1 cellular context compared by ENCODE assay signal in the genomic region with DNA sequence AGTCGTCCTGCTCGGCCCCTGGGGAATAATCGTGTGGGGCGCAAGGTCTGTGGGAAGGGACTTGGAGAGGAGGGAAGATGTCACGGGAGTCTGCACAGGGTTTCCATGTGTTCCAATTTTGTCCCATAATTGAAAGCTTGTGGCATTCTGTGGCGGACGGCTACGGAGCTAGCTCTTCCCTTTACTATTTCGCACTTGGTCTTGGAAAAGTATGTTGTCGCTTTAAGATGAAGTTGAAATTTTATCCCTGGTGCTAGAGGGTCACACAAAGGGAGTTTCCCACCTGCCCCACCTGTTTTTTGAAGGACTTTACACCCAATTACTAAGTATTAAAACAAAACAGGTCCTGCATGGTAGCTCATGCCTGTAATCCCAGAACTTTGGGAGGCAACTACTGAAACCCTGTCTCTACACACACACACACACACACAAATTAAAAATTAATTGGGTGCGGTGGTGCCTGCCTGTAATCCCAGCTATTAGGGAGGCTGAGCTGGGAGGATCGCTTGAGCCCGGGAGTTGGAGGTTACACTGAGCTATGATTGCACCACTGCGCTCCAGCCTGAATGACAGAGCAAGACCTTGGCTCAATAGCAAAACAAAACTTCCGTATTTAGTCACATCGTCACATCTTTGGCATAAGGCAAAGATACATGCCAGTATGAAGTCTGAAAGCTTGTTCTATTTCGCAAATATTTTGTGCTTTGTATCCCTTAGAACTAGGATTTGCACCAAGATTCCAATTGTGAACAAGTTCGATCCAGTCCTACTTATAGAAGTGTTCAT.
TF ChIP-seq lines count a peak whose summit lies in the region.

No MANE protein-coding gene starts in this region.

TF ChIP-seq in HepG2, 621 proteins besides CTCF, POLR2A, EP300 and RAD21 (continued from another document and continues in another):
- TF ChIP-seq, protein P1, sequence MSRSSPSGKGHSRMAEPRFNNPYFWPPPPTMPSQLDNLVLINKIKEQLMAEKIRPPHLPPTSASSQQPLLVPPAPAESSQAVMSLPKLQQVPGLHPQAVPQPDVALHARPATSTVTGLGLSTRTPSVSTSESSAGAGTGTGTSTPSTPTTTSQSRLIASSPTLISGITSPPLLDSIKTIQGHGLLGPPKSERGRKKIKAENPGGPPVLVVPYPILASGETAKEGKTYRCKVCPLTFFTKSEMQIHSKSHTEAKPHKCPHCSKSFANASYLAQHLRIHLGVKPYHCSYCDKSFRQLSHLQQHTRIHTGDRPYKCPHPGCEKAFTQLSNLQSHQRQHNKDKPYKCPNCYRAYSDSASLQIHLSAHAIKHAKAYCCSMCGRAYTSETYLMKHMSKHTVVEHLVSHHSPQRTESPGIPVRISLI (CRISPR knock-in tag; IDR thresholded peaks at IDR 0.05; ENCODE audit: borderline replicate concordance): no peak
- TF ChIP-seq ZNF678 (CRISPR knock-in tag; IDR thresholded peaks at IDR 0.05) (no peak), ZNF510 (CRISPR knock-in tag; IDR thresholded peaks at IDR 0.05; ENCODE audit: low read depth) (no peak), CHD4 (IDR thresholded peaks at IDR 0.05; ENCODE audit: borderline replicate concordance, low read length) (0 out of 2 replicates have a peak, but pooled peaks have one; percentile 35), ZNF3 (CRISPR knock-in tag; IDR thresholded peaks at IDR 0.05) (peak; percentile 96), POGZ (CRISPR knock-in tag; IDR thresholded peaks at IDR 0.05) (0 out of 2 replicates have a peak, but pooled peaks have one; percentile 45), ZNF713 (CRISPR knock-in tag; IDR thresholded peaks at IDR 0.05) (no peak), ARID2 (CRISPR knock-in tag; IDR thresholded peaks at IDR 0.05; ENCODE audit: borderline replicate concordance) (no peak), SRSF1 (optimal IDR thresholded peaks at IDR 0.05; ENCODE audit: low read depth, low read length) (peak; percentile 6), ZNF430 (CRISPR knock-in tag; IDR thresholded peaks at IDR 0.05) (no peak), ZNF660 (CRISPR knock-in tag; IDR thresholded peaks at IDR 0.05; ENCODE audit: borderline replicate concordance, low read depth) (no peak), HNF4A (CRISPR knock-in tag; IDR thresholded peaks at IDR 0.05) (no peak), GATAD1 (CRISPR knock-in tag; IDR thresholded peaks at IDR 0.05) (no peak; the same call in 1 of the 2 replicates), ZNF496 (CRISPR knock-in tag; IDR thresholded peaks at IDR 0.05; ENCODE audit: insufficient replicate concordance) (no peak), CENPX (CRISPR knock-in tag; IDR thresholded peaks at IDR 0.05) (no peak), FOXA3 (CRISPR knock-in tag; IDR thresholded peaks at IDR 0.05) (peak; percentile 6; the same call in 1 of the 2 replicates), HDAC6 (IDR thresholded peaks at IDR 0.05; ENCODE audit: low read depth, low read length) (no peak), U2AF1 (optimal IDR thresholded peaks at IDR 0.05; ENCODE audit: low read depth, low read length) (peak; percentile 10), ZSCAN29 (CRISPR knock-in tag; conservative IDR thresholded peaks at IDR 0.05) (0 out of 2 replicates have a peak, but pooled peaks have one; percentile 49), NFKBIZ (CRISPR knock-in tag; IDR thresholded peaks at IDR 0.05) (no peak), TARDBP (CRISPR knock-in tag; IDR thresholded peaks at IDR 0.05) (peak; percentile 18; the same call in 1 of the 2 replicates), ZNF317 (CRISPR knock-in tag; IDR thresholded peaks at IDR 0.05) (peak; percentile 6; the same call in 1 of the 2 replicates), MEIS1 (CRISPR knock-in tag; IDR thresholded peaks at IDR 0.05; ENCODE audit: borderline replicate concordance) (0 out of 2 replicates have a peak, but pooled peaks have one; percentile 23), ZNF253 (CRISPR knock-in tag; IDR thresholded peaks at IDR 0.05; ENCODE audit: borderline replicate concordance) (no peak), NONO (IDR thresholded peaks at IDR 0.05) (no peak), NONO (CRISPR knock-in tag; conservative IDR thresholded peaks at IDR 0.05) (no peak), ZSCAN21 (CRISPR knock-in tag; IDR thresholded peaks at IDR 0.05; ENCODE audit: borderline replicate concordance) (no peak), ZNF605 (CRISPR knock-in tag; IDR thresholded peaks at IDR 0.05) (peak; percentile 53; the same call in 1 of the 2 replicates), ZMYM3 (CRISPR knock-in tag; IDR thresholded peaks at IDR 0.05) (peak; percentile 95), FOXO1 (CRISPR knock-in tag; IDR thresholded peaks at IDR 0.05) (no peak), ZNF75D (CRISPR knock-in tag; IDR thresholded peaks at IDR 0.05; ENCODE audit: borderline replicate concordance) (no peak), TGIF2 (CRISPR knock-in tag; IDR thresholded peaks at IDR 0.05) (peak; percentile 23; the same call in 1 of the 2 replicates)
- TF ChIP-seq, protein P2, sequence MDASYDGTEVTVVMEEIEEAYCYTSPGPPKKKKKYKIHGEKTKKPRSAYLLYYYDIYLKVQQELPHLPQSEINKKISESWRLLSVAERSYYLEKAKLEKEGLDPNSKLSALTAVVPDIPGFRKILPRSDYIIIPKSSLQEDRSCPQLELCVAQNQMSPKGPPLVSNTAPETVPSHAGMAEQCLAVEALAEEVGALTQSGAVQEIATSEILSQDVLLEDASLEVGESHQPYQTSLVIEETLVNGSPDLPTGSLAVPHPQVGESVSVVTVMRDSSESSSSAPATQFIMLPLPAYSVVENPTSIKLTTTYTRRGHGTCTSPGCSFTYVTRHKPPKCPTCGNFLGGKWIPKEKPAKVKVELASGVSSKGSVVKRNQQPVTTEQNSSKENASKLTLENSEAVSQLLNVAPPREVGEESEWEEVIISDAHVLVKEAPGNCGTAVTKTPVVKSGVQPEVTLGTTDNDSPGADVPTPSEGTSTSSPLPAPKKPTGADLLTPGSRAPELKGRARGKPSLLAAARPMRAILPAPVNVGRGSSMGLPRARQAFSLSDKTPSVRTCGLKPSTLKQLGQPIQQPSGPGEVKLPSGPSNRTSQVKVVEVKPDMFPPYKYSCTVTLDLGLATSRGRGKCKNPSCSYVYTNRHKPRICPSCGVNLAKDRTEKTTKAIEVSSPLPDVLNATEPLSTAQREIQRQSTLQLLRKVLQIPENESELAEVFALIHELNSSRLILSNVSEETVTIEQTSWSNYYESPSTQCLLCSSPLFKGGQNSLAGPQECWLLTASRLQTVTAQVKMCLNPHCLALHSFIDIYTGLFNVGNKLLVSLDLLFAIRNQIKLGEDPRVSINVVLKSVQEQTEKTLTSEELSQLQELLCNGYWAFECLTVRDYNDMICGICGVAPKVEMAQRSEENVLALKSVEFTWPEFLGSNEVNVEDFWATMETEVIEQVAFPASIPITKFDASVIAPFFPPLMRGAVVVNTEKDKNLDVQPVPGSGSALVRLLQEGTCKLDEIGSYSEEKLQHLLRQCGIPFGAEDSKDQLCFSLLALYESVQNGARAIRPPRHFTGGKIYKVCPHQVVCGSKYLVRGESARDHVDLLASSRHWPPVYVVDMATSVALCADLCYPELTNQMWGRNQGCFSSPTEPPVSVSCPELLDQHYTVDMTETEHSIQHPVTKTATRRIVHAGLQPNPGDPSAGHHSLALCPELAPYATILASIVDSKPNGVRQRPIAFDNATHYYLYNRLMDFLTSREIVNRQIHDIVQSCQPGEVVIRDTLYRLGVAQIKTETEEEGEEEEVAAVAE (CRISPR knock-in tag; IDR thresholded peaks at IDR 0.05; ENCODE audit: borderline replicate concordance): 0 out of 2 replicates have a peak, but pooled peaks have one; percentile 1
- TF ChIP-seq, protein P3, sequence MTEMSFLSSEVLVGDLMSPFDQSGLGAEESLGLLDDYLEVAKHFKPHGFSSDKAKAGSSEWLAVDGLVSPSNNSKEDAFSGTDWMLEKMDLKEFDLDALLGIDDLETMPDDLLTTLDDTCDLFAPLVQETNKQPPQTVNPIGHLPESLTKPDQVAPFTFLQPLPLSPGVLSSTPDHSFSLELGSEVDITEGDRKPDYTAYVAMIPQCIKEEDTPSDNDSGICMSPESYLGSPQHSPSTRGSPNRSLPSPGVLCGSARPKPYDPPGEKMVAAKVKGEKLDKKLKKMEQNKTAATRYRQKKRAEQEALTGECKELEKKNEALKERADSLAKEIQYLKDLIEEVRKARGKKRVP (CRISPR knock-in tag; IDR thresholded peaks at IDR 0.05): 0 out of 4 replicates have a peak, but pooled peaks of 1 of the 2 experiments have one; percentile 19
- TF ChIP-seq, protein P4, sequence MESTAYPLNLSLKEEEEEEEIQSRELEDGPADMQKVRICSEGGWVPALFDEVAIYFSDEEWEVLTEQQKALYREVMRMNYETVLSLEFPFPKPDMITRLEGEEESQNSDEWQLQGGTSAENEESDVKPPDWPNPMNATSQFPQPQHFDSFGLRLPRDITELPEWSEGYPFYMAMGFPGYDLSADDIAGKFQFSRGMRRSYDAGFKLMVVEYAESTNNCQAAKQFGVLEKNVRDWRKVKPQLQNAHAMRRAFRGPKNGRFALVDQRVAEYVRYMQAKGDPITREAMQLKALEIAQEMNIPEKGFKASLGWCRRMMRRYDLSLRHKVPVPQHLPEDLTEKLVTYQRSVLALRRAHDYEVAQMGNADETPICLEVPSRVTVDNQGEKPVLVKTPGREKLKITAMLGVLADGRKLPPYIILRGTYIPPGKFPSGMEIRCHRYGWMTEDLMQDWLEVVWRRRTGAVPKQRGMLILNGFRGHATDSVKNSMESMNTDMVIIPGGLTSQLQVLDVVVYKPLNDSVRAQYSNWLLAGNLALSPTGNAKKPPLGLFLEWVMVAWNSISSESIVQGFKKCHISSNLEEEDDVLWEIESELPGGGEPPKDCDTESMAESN (CRISPR knock-in tag; conservative IDR thresholded peaks at IDR 0.05): 0 out of 2 replicates have a peak, but pooled peaks have one; percentile 11
- TF ChIP-seq, protein P5, sequence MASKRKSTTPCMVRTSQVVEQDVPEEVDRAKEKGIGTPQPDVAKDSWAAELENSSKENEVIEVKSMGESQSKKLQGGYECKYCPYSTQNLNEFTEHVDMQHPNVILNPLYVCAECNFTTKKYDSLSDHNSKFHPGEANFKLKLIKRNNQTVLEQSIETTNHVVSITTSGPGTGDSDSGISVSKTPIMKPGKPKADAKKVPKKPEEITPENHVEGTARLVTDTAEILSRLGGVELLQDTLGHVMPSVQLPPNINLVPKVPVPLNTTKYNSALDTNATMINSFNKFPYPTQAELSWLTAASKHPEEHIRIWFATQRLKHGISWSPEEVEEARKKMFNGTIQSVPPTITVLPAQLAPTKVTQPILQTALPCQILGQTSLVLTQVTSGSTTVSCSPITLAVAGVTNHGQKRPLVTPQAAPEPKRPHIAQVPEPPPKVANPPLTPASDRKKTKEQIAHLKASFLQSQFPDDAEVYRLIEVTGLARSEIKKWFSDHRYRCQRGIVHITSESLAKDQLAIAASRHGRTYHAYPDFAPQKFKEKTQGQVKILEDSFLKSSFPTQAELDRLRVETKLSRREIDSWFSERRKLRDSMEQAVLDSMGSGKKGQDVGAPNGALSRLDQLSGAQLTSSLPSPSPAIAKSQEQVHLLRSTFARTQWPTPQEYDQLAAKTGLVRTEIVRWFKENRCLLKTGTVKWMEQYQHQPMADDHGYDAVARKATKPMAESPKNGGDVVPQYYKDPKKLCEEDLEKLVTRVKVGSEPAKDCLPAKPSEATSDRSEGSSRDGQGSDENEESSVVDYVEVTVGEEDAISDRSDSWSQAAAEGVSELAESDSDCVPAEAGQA (IDR thresholded peaks at IDR 0.05; ENCODE audit: low read depth): no peak
- TF ChIP-seq, protein P5 (CRISPR knock-in tag; IDR thresholded peaks at IDR 0.05; ENCODE audit: borderline replicate concordance): 0 out of 2 replicates have a peak, but pooled peaks have one; percentile 63
- TF ChIP-seq, protein P6, sequence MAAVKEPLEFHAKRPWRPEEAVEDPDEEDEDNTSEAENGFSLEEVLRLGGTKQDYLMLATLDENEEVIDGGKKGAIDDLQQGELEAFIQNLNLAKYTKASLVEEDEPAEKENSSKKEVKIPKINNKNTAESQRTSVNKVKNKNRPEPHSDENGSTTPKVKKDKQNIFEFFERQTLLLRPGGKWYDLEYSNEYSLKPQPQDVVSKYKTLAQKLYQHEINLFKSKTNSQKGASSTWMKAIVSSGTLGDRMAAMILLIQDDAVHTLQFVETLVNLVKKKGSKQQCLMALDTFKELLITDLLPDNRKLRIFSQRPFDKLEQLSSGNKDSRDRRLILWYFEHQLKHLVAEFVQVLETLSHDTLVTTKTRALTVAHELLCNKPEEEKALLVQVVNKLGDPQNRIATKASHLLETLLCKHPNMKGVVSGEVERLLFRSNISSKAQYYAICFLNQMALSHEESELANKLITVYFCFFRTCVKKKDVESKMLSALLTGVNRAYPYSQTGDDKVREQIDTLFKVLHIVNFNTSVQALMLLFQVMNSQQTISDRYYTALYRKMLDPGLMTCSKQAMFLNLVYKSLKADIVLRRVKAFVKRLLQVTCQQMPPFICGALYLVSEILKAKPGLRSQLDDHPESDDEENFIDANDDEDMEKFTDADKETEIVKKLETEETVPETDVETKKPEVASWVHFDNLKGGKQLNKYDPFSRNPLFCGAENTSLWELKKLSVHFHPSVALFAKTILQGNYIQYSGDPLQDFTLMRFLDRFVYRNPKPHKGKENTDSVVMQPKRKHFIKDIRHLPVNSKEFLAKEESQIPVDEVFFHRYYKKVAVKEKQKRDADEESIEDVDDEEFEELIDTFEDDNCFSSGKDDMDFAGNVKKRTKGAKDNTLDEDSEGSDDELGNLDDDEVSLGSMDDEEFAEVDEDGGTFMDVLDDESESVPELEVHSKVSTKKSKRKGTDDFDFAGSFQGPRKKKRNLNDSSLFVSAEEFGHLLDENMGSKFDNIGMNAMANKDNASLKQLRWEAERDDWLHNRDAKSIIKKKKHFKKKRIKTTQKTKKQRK (IDR thresholded peaks at IDR 0.05; ENCODE audit: low read length): no peak
